ENCODE assay signal across 1 cellular context in genomic region chr22:19410941-19411689, GRCh38.
TF ChIP-seq lines count a peak whose summit lies in the region.

No MANE protein-coding gene starts in this region.

TF ChIP-seq in K562, 482 proteins besides CTCF, POLR2A, EP300 and RAD21:
- TF ChIP-seq TEAD4 (IDR thresholded peaks at IDR 0.05; ENCODE audit: low read length): no peak
- no peak for TF ChIP-seq TEAD4 (CRISPR knock-in tag; IDR thresholded peaks at IDR 0.05; ENCODE audit: borderline replicate concordance)
- TF ChIP-seq PHF8 (IDR thresholded peaks at IDR 0.05; ENCODE audit: borderline replicate concordance, low read length): peak; percentile 13; the same call in 1 of the 2 replicates
- no peak for TF ChIP-seq NR3C1 (CRISPR knock-in tag; IDR thresholded peaks at IDR 0.05)
- 0 out of 2 replicates have a peak, but pooled peaks have one; percentile 15 for TF ChIP-seq BHLHE40 (IDR thresholded peaks at IDR 0.05; ENCODE audit: low read length)
- TF ChIP-seq HNRNPL (IDR thresholded peaks at IDR 0.05; ENCODE audit: low read depth, low read length): no peak
- TF ChIP-seq WHSC1 (IDR thresholded peaks at IDR 0.05; ENCODE audit: low read length): peak; percentile 29
- TF ChIP-seq UBTF (IDR thresholded peaks at IDR 0.05; ENCODE audit: borderline replicate concordance in 1 of 2, low read depth in 2 of 2, low read length in 2 of 2): 0 out of 4 replicates have a peak, but pooled peaks have one; percentile 19 to 38
- TF ChIP-seq SAFB2 (IDR thresholded peaks at IDR 0.05; ENCODE audit: borderline replicate concordance, low read depth, low read length, severe bottlenecking): no peak
- TF ChIP-seq CHAMP1 (IDR thresholded peaks at IDR 0.05): no peak
- TF ChIP-seq KAT2B (IDR thresholded peaks at IDR 0.05; ENCODE audit: low read depth, low read length): peak; percentile 33
- TF ChIP-seq ETV6 (IDR thresholded peaks at IDR 0.05; ENCODE audit: borderline replicate concordance in 1 of 2, low read depth in 2 of 2, low read length in 1 of 2): no peak
- 0 out of 2 replicates have a peak, but pooled peaks have one; percentile 60 for TF ChIP-seq ETV6 (CRISPR knock-in tag; IDR thresholded peaks at IDR 0.05; ENCODE audit: borderline replicate concordance)
- TF ChIP-seq PKNOX1 (IDR thresholded peaks at IDR 0.05): peak; percentile 43
- TF ChIP-seq SRF (CRISPR knock-in tag; IDR thresholded peaks at IDR 0.05): 0 out of 4 replicates have a peak, but pooled peaks of 1 of the 2 experiments have one; percentile 26
- TF ChIP-seq THAP12 (CRISPR knock-in tag; IDR thresholded peaks at IDR 0.05): peak; percentile 59; the same call in 1 of the 2 replicates
- peak; percentile 28 for TF ChIP-seq MEIS2 (IDR thresholded peaks at IDR 0.05; ENCODE audit: partially characterized antibody)
- no peak for TF ChIP-seq PTBP1 (IDR thresholded peaks at IDR 0.05; ENCODE audit: low read depth, low read length)
TF ChIP-seq in K562: peak in this region for 10.
